In the genomic region with DNA sequence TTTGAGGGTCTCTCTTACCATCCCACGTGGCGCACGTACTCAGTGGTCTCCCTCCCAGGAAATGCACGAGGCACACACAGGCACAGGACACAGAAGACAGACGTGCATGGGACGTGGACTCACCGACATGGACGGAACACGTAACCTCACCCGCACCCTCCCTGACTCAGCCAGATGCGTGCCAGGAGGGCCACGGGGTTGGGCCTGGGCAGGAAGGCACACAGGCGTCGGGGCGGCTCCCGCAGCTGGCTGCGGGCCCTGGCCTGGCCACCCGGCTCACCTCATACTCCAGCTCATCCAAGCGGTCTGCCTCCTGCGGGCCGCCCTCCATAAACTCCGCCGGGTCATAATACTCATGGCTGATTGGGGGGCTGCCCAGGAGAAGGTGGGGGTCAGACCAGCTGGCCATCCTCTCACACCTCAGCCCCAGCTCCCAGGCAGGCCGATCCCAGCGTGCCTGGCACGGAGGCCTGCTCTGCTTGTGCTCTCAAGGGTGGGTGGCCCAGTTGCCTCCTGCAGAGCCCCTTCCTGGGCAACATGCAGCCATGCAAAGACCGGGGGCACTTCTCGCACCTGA, we compare ENCODE assay signal across 1 cellular context.
TF ChIP-seq lines count a peak whose summit lies in the region.

No MANE protein-coding gene starts in this region.

TF ChIP-seq in K562, 482 proteins besides CTCF, POLR2A, EP300 and RAD21:
- 0 out of 2 replicates have a peak, but pooled peaks have one; percentile 25 for TF ChIP-seq MAX (CRISPR knock-in tag; IDR thresholded peaks at IDR 0.05)
- TF ChIP-seq MYC (IDR thresholded peaks at IDR 0.05; ENCODE audit: low read depth, low read length), result no peak
- no peak for TF ChIP-seq MYC (CRISPR knock-in tag; IDR thresholded peaks at IDR 0.05; ENCODE audit: borderline replicate concordance, low read depth)
